ENCODE assay signal across 13 cellular contexts in the genomic region with DNA sequence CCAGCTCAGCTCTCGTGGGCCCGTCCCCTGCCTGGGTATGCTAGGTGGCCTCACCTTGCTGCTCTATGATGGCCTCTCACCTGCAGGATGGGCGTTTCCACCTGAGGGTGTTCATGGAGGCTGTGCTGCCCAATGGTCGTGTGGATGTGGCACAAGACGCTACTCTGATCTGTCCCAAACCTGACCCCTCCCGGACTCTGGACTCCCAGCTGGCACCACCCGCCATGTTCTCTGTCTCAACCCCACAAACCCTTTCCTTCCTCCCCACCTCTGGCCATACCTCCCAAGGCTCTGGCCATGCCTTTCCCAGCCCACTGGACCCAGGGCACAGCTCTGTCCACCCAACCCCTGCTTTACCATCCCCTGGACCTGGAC. TPM values are rescaled to one million over a fixed set of nuclear protein-coding genes. Genes with fewer than 3 reads are reported as not detected.
A peak's percentile ranks its signal among the peaks of the same experiment; 100 is the strongest.
DNase-seq lines count a peak whose midpoint lies in the region; ATAC-seq and TF ChIP-seq lines count a peak whose summit lies in the region.
"Had no signal": no experiment of that assay in that cellular context is flagged by ENCODE, and none has a peak within 500 bp of the region (broad histone marks: within the 10 kb centered on the region; RNA-seq: fewer than 3 reads in every experiment).

No MANE protein-coding gene starts in this region.

- DNase-seq in cardiac septum (ENCODE audit: low spot score) (peak; percentile 39), Right ventricle myocardium superior (no peak), endothelial cell (ENCODE audit: low spot score) (no peak), sciatic nerve (ENCODE audit: low spot score) (peak; percentile 45), ureter (ENCODE audit: low spot score) (no peak)
- DNase-seq: KBM-7, NCI-H1694, NCI-H2081 treated with DMSO at 0.1 percent for 48 hours, NCI-H446 treated with DMSO at 0.1 percent for 48 hours had no signal

- no peaks in the 10 kb centered on the region for H3K36me3 Mint-ChIP-seq in endothelial cell (ENCODE audit: low read depth, unreplicated experiment)

- intact Hi-C loops in cardiac septum (cut with DNase I) = no loop called here
- intact Hi-C loops in Right ventricle myocardium superior (cut with DNase I) = no loop called here
- intact Hi-C loops in sciatic nerve (cut with DNase I) = no loop called here

- H3K27ac Mint-ChIP-seq in endothelial cell (ENCODE audit: unreplicated experiment) = peak overlapping the region; percentile 38

- H3K4me1 Mint-ChIP-seq in endothelial cell (ENCODE audit: unreplicated experiment) = peaks cover 6% of the 10 kb centered on the region

- TF ChIP-seq CTCF in endothelial cell (IDR thresholded peaks at IDR 0.05; ENCODE audit: unreplicated experiment) = no peak

- peaks cover 8% of the 10 kb centered on the region for H3K27me3 Mint-ChIP-seq in endothelial cell (ENCODE audit: unreplicated experiment)

- no peak overlapping the region for H3K4me3 Mint-ChIP-seq in endothelial cell (ENCODE audit: unreplicated experiment)

- no peaks in the 10 kb centered on the region for H3K9me3 Mint-ChIP-seq in endothelial cell (ENCODE audit: unreplicated experiment)

- ATAC-seq in Right ventricle myocardium superior (ENCODE audit: poor library complexity) (no peak), sciatic nerve (no peak), HG02571 (IDR thresholded peaks at IDR 0.05; ENCODE audit: unreplicated experiment) (no peak), GM21367 (IDR thresholded peaks at IDR 0.05; ENCODE audit: unreplicated experiment) (no peak)
- ATAC-seq: HepG2, Panc1 had no signal

RNA-seq across cellular contexts. Expression of a gene that starts 2.1 kb away (rescaled TPM):
- total RNA-seq in cardiac septum (not detected), Right ventricle myocardium superior (not detected), endothelial cell (ENCODE audit: unreplicated experiment) (not detected), sciatic nerve (0.85 TPM), ureter (not detected)
- total RNA-seq: HepG2 had no signal

RNA-seq across cellular contexts. Expression of a gene that starts 13.7 kb away (rescaled TPM):
- total RNA-seq in cardiac septum (0.89 TPM), Right ventricle myocardium superior (3.0 TPM), endothelial cell (ENCODE audit: unreplicated experiment) (not detected), sciatic nerve (1.1 TPM), ureter (0.13 TPM)

RNA-seq across cellular contexts. Expression of a gene that starts 27.5 kb away (rescaled TPM):
- 10.3 TPM for total RNA-seq in cardiac septum
- 8.4 TPM for total RNA-seq in Right ventricle myocardium superior
- 15.5 TPM for total RNA-seq in endothelial cell (ENCODE audit: unreplicated experiment)
- 16.5 TPM for total RNA-seq in sciatic nerve
- total RNA-seq in ureter = 33.4 TPM

RNA-seq across cellular contexts. Expression of a gene that starts 36.9 kb away (rescaled TPM):
- total RNA-seq in cardiac septum = 32.5 TPM
- total RNA-seq in Right ventricle myocardium superior = 34.0 TPM
- total RNA-seq in endothelial cell (ENCODE audit: unreplicated experiment) = 163 TPM
- total RNA-seq in sciatic nerve = 50.7 TPM
- total RNA-seq in ureter = 113 TPM

RNA-seq across cellular contexts. Expression of a gene that starts 44.5 kb away (rescaled TPM):
- total RNA-seq in cardiac septum (80.2 TPM), Right ventricle myocardium superior (82.2 TPM), endothelial cell (ENCODE audit: unreplicated experiment) (95.1 TPM), sciatic nerve (128 TPM), ureter (86.8 TPM)

Comparison
In these comparisons a context has a peak if more than half of its experiments do, and no peak if none do; other contexts are left out.
1. DNase-seq: peak in cardiac septum (single experiment) and sciatic nerve (single experiment); none in Right ventricle myocardium superior (single experiment), endothelial cell (single experiment) and ureter (single experiment).